In genomic region chr2:28941008-28941407, GRCh38 we compare ENCODE assay signal across 2 cellular contexts.
A peak's percentile ranks its signal among the peaks of the same experiment; 100 is the strongest.
TF ChIP-seq lines count a peak whose summit lies in the region.

No MANE protein-coding gene starts in this region.

TF ChIP-seq in GM23338, 12 proteins besides CTCF, POLR2A, EP300 and RAD21:
- TF ChIP-seq ZNF114 (CRISPR knock-in tag; IDR thresholded peaks at IDR 0.05) (no peak), CREB1 (CRISPR knock-in tag; IDR thresholded peaks at IDR 0.05; ENCODE audit: low read depth) (no peak), REST (IDR thresholded peaks at IDR 0.05; ENCODE audit: unreplicated experiment) (no peak), JUNB (IDR thresholded peaks at IDR 0.05; ENCODE audit: unreplicated experiment) (no peak), EZH2 (IDR thresholded peaks at IDR 0.05; ENCODE audit: low read depth, unreplicated experiment) (no peak), POLR2AphosphoS5 (IDR thresholded peaks at IDR 0.05; ENCODE audit: low read depth) (no peak)

TF ChIP-seq in K562, 482 proteins besides CTCF, POLR2A, EP300 and RAD21:
- TF ChIP-seq C11orf30 (IDR thresholded peaks at IDR 0.05; ENCODE audit: low read depth) (peak; percentile 36; the same call in 1 of the 2 replicates), ZNF316 (IDR thresholded peaks at IDR 0.05) (peak; percentile 60; the same call in 1 of the 2 replicates), XRCC4 (IDR thresholded peaks at IDR 0.05; ENCODE audit: extremely low read depth, insufficient read depth, insufficient read length) (no peak), NR3C1 (CRISPR knock-in tag; IDR thresholded peaks at IDR 0.05) (no peak), MAFK (IDR thresholded peaks at IDR 0.05; ENCODE audit: low read length) (peak; percentile 31; the same call in 1 of the 2 replicates), MAFG (tag; conservative IDR thresholded peaks at IDR 0.05) (peak; percentile 32; the same call in 1 of the 2 replicates), NFIX (CRISPR knock-in tag; IDR thresholded peaks at IDR 0.05; ENCODE audit: low read depth) (no peak), SAFB (IDR thresholded peaks at IDR 0.05; ENCODE audit: borderline replicate concordance, low read depth, low read length) (no peak), MAFF (IDR thresholded peaks at IDR 0.05; ENCODE audit: low read length) (0 out of 2 replicates have a peak, but pooled peaks have one; percentile 26)
